10 cellular contexts compared by ENCODE assay signal in the genomic region with DNA sequence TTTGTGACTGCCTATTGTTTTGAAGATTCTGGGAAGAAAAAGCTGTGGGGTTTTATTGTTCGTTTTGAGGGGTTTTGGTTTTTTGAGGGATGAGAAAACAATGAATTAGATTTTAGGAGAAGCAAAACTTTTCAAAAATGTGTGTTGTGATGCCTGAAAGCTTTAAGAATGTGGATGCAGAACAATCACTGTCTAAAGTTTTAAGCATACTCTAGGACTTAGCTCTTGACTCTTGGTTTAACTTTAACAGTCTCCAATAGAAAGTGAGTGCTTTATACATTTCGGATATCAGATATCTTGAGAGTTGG. TPM values are rescaled to one million over a fixed set of nuclear protein-coding genes. Genes with fewer than 3 reads are reported as not detected.
DNase-seq lines count a peak whose midpoint lies in the region; ATAC-seq, FAIRE-seq and TF ChIP-seq lines count a peak whose summit lies in the region.
"Had no signal": no experiment of that assay in that cellular context is flagged by ENCODE, and none has a peak within 500 bp of the region (broad histone marks: within the 10 kb centered on the region; RNA-seq: fewer than 3 reads in every experiment).

No MANE protein-coding gene starts in this region.

- 3% methylated on average over 2 of the region's 2 CpGs for WGBS in mammary epithelial cell (ENCODE audit: low coverage, missing lambda C conversion rate)

- peak overlapping the region; percentile 99 for H3K4me3 Mint-ChIP-seq in neural progenitor cell

- H3K4me3 ChIP-seq in mammary epithelial cell (replicated peaks in 1 of 3; ENCODE audit: insufficient read depth in 1 of 3, low read depth in 2 of 3, low read length in 3 of 3) (no peak overlapping the region), neural progenitor cell (no peak overlapping the region)

- H3K27ac Mint-ChIP-seq in neural progenitor cell: no peak overlapping the region

- peaks cover 18% of the 10 kb centered on the region for H3F3A ChIP-seq in neural progenitor cell (ENCODE audit: low read depth)

- H4K20me1 ChIP-seq in mammary epithelial cell (ENCODE audit: insufficient read depth, low read length) (no peaks in the 10 kb centered on the region), neural progenitor cell (ENCODE audit: low read depth) (peaks cover 5% of the 10 kb centered on the region)

- ATAC-seq in GM19351 (IDR thresholded peaks at IDR 0.05; ENCODE audit: unreplicated experiment): no peak

- no peaks in the 10 kb centered on the region for H3K36me3 Mint-ChIP-seq in neural progenitor cell

- in situ Hi-C loops in mammary epithelial cell (cut with MboI; ENCODE audit: low sequenced_read_pairs in 2 of 2): no loop called here

- H3K4me1 Mint-ChIP-seq in neural progenitor cell: peaks cover 13% of the 10 kb centered on the region

- H3K9ac ChIP-seq in mammary epithelial cell (ENCODE audit: insufficient read depth, low read length) (no peak overlapping the region), neural progenitor cell (no peak overlapping the region)

- H3K79me2 ChIP-seq in mammary epithelial cell (ENCODE audit: insufficient read depth, low read length) (peaks cover 18% of the 10 kb centered on the region), neural progenitor cell (ENCODE audit: low read depth) (peaks cover 11% of the 10 kb centered on the region)

- DNase-seq in NOMO-1 treated with DMSO at 0.1 percent for 48 hours (lab: John Stamatoyannopoulos, UW; ENCODE audit: unreplicated experiment): peak; percentile 37
- no peak for DNase-seq in NOMO-1 (lab: John Stamatoyannopoulos, UW; ENCODE audit: unreplicated experiment in 2 of 2)
- peak; percentile 1 for DNase-seq in HT-29 (ENCODE audit: low spot score)
- DNase-seq in mammary epithelial cell: no peak
- no peak for DNase-seq in neural progenitor cell (ENCODE audit: low spot score)
- no peak for DNase-seq in NK-92 treated with Interleukin-12 subunit alpha and Interleukin-12 subunit beta, amount 100 ng/mL, for 24 hours (lab: John Stamatoyannopoulos, UW)
- no peak for DNase-seq in frontal cortex (ENCODE audit: low spot score in 2 of 2)
- DNase-seq: NCI-H187 treated with DMSO at 0.1 percent for 48 hours had no signal

- H3K27me3 ChIP-seq in mammary epithelial cell (ENCODE audit: insufficient read depth, low read length): no peaks in the 10 kb centered on the region
- no peaks in the 10 kb centered on the region for H3K27me3 ChIP-seq in neural progenitor cell

- BruUV-seq in mammary epithelial cell (replicated peaks; lab: Mats Ljungman, UMichigan): no TSS peak

- intact Hi-C loops in mammary epithelial cell (cut with micrococcal nuclease): loop anchor here (1.0 to 5.0 kb wide), 6 partner anchors 69 to 191 kb away; no protein-coding TSS in a partner anchor

- H3K4me2 ChIP-seq in mammary epithelial cell (ENCODE audit: insufficient read depth, low read depth, low read length): no peak overlapping the region
- peak overlapping the region; percentile 77 for H3K4me2 ChIP-seq in neural progenitor cell

- dilution Hi-C loops in mammary epithelial cell (cut with HindIII; ENCODE audit: low sequenced_read_pairs): no loop called here

- H2AFZ ChIP-seq in mammary epithelial cell (ENCODE audit: low read depth, low read length) (peak overlapping the region; percentile 77), neural progenitor cell (replicated peaks) (no peak overlapping the region)

- H3K4me1 ChIP-seq in mammary epithelial cell (ENCODE audit: insufficient read depth, low read length): peaks cover 14% of the 10 kb centered on the region
- peaks cover 4% of the 10 kb centered on the region for H3K4me1 ChIP-seq in neural progenitor cell

- no peak for FAIRE-seq in frontal cortex (lab: Jason Lieb, UNC)

- H3K27me3 Mint-ChIP-seq in neural progenitor cell (ENCODE audit: insufficient read depth, low read depth): peaks cover 6% of the 10 kb centered on the region

- TF ChIP-seq CTCF in mammary epithelial cell (conservative IDR thresholded peaks at IDR 0.05 in 1 of 2, IDR thresholded peaks at IDR 0.05 in 1 of 2; ENCODE audit: extremely low read depth in 1 of 2, insufficient read depth in 1 of 2, low read depth in 1 of 2, low read length in 2 of 2) (no peak), neural progenitor cell (IDR thresholded peaks at IDR 0.05) (no peak)

- H3K9me3 Mint-ChIP-seq in neural progenitor cell: no peaks in the 10 kb centered on the region

- CTCF ChIA-PET in mammary epithelial cell (lab: Charles Lee; ENCODE audit: low non-redundant PET): no interaction called here

- no peaks in the 10 kb centered on the region for H3K36me3 ChIP-seq in mammary epithelial cell (ENCODE audit: insufficient read depth, low read length)
- H3K36me3 ChIP-seq in neural progenitor cell: no peaks in the 10 kb centered on the region

- H3K27ac ChIP-seq in mammary epithelial cell (ENCODE audit: insufficient read depth, low read depth, low read length) (no peak overlapping the region), neural progenitor cell (no peak overlapping the region)

- H3K9me3 ChIP-seq in mammary epithelial cell (replicated peaks; ENCODE audit: insufficient read depth, low read length): no peaks in the 10 kb centered on the region
- no peaks in the 10 kb centered on the region for H3K9me3 ChIP-seq in neural progenitor cell (ENCODE audit: low read depth)

RNA-seq across cellular contexts. Expression of gene CFAP52, which starts 0.9 kb away (rescaled TPM):
- not detected in 2 replicates for total RNA-seq in HT-29 (2014; rRNA removed; shearing (Covaris generic))
- not detected for total RNA-seq in mammary epithelial cell
- polyA plus RNA-seq in mammary epithelial cell: not detected
- not detected for polyA minus RNA-seq in mammary epithelial cell
- not detected in 2 replicates for total RNA-seq in neural progenitor cell (ENCODE audit: low replicate concordance)
- 0.41 TPM for total RNA-seq in frontal cortex
- total RNA-seq: dermis blood vessel endothelial cell had no signal

RNA-seq across cellular contexts. Expression of gene STX8, which starts 1.7 kb away (rescaled TPM):
- total RNA-seq in HT-29 (2014; rRNA removed; shearing (Covaris generic)): 21.6 and 26.0 TPM in 2 replicates
- total RNA-seq in mammary epithelial cell (10 to 100 TPM; 45.3 to 49.1 TPM), neural progenitor cell (ENCODE audit: low replicate concordance) (63.3 and 79.7 TPM in 2 replicates), frontal cortex (63.6 TPM)
- 48.4 TPM for polyA plus RNA-seq in mammary epithelial cell
- polyA minus RNA-seq in mammary epithelial cell: 139 TPM

Comparison
In these comparisons a context has a peak if more than half of its experiments do, and no peak if none do; other contexts are left out.
1. DNase-seq: peak in NOMO-1 treated with DMSO at 0.1 percent for 48 hours (single experiment) and HT-29 (single experiment); none in NOMO-1 (0 of 2), mammary epithelial cell (single experiment), neural progenitor cell (single experiment), NK-92 treated with Interleukin-12 subunit alpha and Interleukin-12 subunit beta, amount 100 ng/mL, for 24 hours (single experiment) and frontal cortex (0 of 2).